21 cellular contexts compared by ENCODE assay signal in genomic region chr4:71294301-71294700, GRCh38. TPM values are rescaled to one million over a fixed set of nuclear protein-coding genes. Genes with fewer than 3 reads are reported as not detected.
DNase-seq lines count a peak whose midpoint lies in the region; TF ChIP-seq lines count a peak whose summit lies in the region.
"Had no signal": no experiment of that assay in that cellular context is flagged by ENCODE, and none has a peak within 500 bp of the region (broad histone marks: within the 10 kb centered on the region; RNA-seq: fewer than 3 reads in every experiment).

No MANE protein-coding gene starts in this region.

- POLR2A ChIA-PET in MCF 10A (lab: Yijun Ruan, JAX) = interaction anchor here (1.1 kb wide), 1 partner anchor 10 kb away, joined by 3 read pairs; no protein-coding TSS in a partner anchor

- H3K36me3 ChIP-seq in ACC112 (ENCODE audit: insufficient read depth, low read length) = no peaks in the 10 kb centered on the region
- no peaks in the 10 kb centered on the region for H3K36me3 ChIP-seq in adrenal gland (replicated peaks in 1 of 2)
- H3K36me3 ChIP-seq: gastroesophageal sphincter, lower lobe of right lung, upper lobe of right lung had no signal

- peak overlapping the region; percentile 13 for H2AFZ ChIP-seq in ACC112 (ENCODE audit: low read length, unreplicated experiment)

- H3K4me3 ChIP-seq in ACC112 (ENCODE audit: low read depth, low read length) (no peak overlapping the region; the same call in 1 of the 2 replicates), adrenal gland (no peak overlapping the region)
- H3K4me3 ChIP-seq: gastroesophageal sphincter, lower lobe of right lung, upper lobe of right lung had no signal

- H3K27ac ChIP-seq in ACC112 (ENCODE audit: low read depth, low read length) (peak overlapping the region; percentile 25; the same call in 1 of the 2 replicates), adrenal gland (no peak overlapping the region)
- H3K27ac ChIP-seq: gastroesophageal sphincter, lower lobe of right lung, upper lobe of right lung had no signal

- no peak for TF ChIP-seq POLR2A in adrenal gland (IDR thresholded peaks at IDR 0.05)

- no peaks in the 10 kb centered on the region for H3K9me3 Mint-ChIP-seq in MCF 10A (ENCODE audit: unreplicated experiment)
- H3K9me3 Mint-ChIP-seq: activated naive CD4-positive, alpha-beta T cell treated with anti-CD3 and anti-CD28 coated beads, Interleukin-2, amount 10 ng/mL, durations not matched to agents 7 days and 5 days; activated T-helper 1 cell treated with anti-CD3 and anti-CD28 coated beads, Interleukin-12 subunit alpha, Interleukin-12 subunit beta, Interleukin-2, Interleukin-4 antibody, amounts not matched to agents 30 ng/mL and 10 ng/mL and 1 ng/mL, durations not matched to agents 14 hours and 24 hours and 36 hours; WTC11 had no signal

- peak; percentile 6 for DNase-seq in HCEC 1CT
- DNase-seq in brain pericyte (ENCODE audit: low read depth, low spot score) = peak; percentile 7
- DNase-seq in kidney tubule cell (ENCODE audit: low spot score) = peak; percentile 47
- DNase-seq in NCI-H1694 treated with DMSO at 0.1 percent for 48 hours (lab: John Stamatoyannopoulos, UW) = no peak
- no peak for DNase-seq in adrenal gland
- no peak for DNase-seq in stimulated activated CD8-positive, alpha-beta memory T cell treated with anti-CD3 and anti-CD28 coated beads, Interleukin-4, amount 100 ng/mL, for 48 hours
- no peak for DNase-seq in MCF 10A (ENCODE audit: unreplicated experiment)
- DNase-seq: activated naive CD4-positive, alpha-beta T cell treated with anti-CD3 and anti-CD28 coated beads, Interleukin-2, amount 10 ng/mL, durations not matched to agents 7 days and 5 days; DMS79; effector CD8-positive, alpha-beta T cell; islet precursor cell; lower lobe of right lung; NCI-H1092 treated with DMSO at 0.1 percent for 48 hours; NCI-H1930; NCI-H748 treated with DMSO at 0.1 percent for 48 hours; upper lobe of right lung had no signal

- no peaks in the 10 kb centered on the region for H3K4me1 Mint-ChIP-seq in MCF 10A (ENCODE audit: insufficient read depth, unreplicated experiment)
- H3K4me1 Mint-ChIP-seq: activated naive CD4-positive, alpha-beta T cell treated with anti-CD3 and anti-CD28 coated beads, Interleukin-2, amount 10 ng/mL, durations not matched to agents 7 days and 5 days; WTC11 had no signal

- intact Hi-C loops in adrenal gland (cut with DNase I) = no loop called here
- intact Hi-C loops in MCF 10A (cut with micrococcal nuclease) = no loop called here

- no peaks in the 10 kb centered on the region for H3K79me2 ChIP-seq in ACC112 (ENCODE audit: control insufficient read depth, insufficient read depth, low read length, unreplicated experiment)

- TF ChIP-seq CTCF in adrenal gland (IDR thresholded peaks at IDR 0.05) (no peak), MCF 10A (IDR thresholded peaks at IDR 0.05; ENCODE audit: unreplicated experiment) (no peak)

- WGBS in adrenal gland, 4 donors = 51 to 61% (median 54%) methylated on average over 3 of the region's 3 CpGs

- no TSS peak for BruUV-seq in MCF 10A (replicated peaks; lab: Mats Ljungman, UMichigan)

- H3K36me3 Mint-ChIP-seq in MCF 10A (ENCODE audit: insufficient read depth, unreplicated experiment) = no peaks in the 10 kb centered on the region
- H3K36me3 Mint-ChIP-seq: activated naive CD4-positive, alpha-beta T cell treated with anti-CD3 and anti-CD28 coated beads, Interleukin-2, amount 10 ng/mL, durations not matched to agents 7 days and 5 days; WTC11 had no signal

- H3K27ac Mint-ChIP-seq in MCF 10A (ENCODE audit: low read depth, unreplicated experiment) = no peak overlapping the region
- H3K27ac Mint-ChIP-seq: activated naive CD4-positive, alpha-beta T cell treated with anti-CD3 and anti-CD28 coated beads, Interleukin-2, amount 10 ng/mL, durations not matched to agents 7 days and 5 days; activated T-helper 1 cell treated with anti-CD3 and anti-CD28 coated beads, Interleukin-12 subunit alpha, Interleukin-12 subunit beta, Interleukin-2, Interleukin-4 antibody, amounts not matched to agents 30 ng/mL and 10 ng/mL and 1 ng/mL, durations not matched to agents 14 hours and 24 hours and 36 hours; WTC11 had no signal

- no peaks in the 10 kb centered on the region for H3K27me3 Mint-ChIP-seq in MCF 10A (ENCODE audit: insufficient read depth, unreplicated experiment)
- H3K27me3 Mint-ChIP-seq: activated naive CD4-positive, alpha-beta T cell treated with anti-CD3 and anti-CD28 coated beads, Interleukin-2, amount 10 ng/mL, durations not matched to agents 7 days and 5 days had no signal

- H3K4me1 ChIP-seq in ACC112 (ENCODE audit: control insufficient read depth, insufficient read depth, low read length, unreplicated experiment) = peaks cover 13% of the 10 kb centered on the region
- H3K4me1 ChIP-seq in adrenal gland (replicated peaks in 1 of 2) = no peaks in the 10 kb centered on the region
- H3K4me1 ChIP-seq: gastroesophageal sphincter, lower lobe of right lung, upper lobe of right lung had no signal

- no peaks in the 10 kb centered on the region for H3K27me3 ChIP-seq in ACC112 (ENCODE audit: insufficient read depth, low read length)
- no peaks in the 10 kb centered on the region for H3K27me3 ChIP-seq in adrenal gland
- H3K27me3 ChIP-seq: gastroesophageal sphincter, upper lobe of right lung had no signal

- H3K4me3 Mint-ChIP-seq in MCF 10A (ENCODE audit: unreplicated experiment) = no peak overlapping the region
- H3K4me3 Mint-ChIP-seq: activated naive CD4-positive, alpha-beta T cell treated with anti-CD3 and anti-CD28 coated beads, Interleukin-2, amount 10 ng/mL, durations not matched to agents 7 days and 5 days; activated T-helper 1 cell treated with anti-CD3 and anti-CD28 coated beads, Interleukin-12 subunit alpha, Interleukin-12 subunit beta, Interleukin-2, Interleukin-4 antibody, amounts not matched to agents 30 ng/mL and 10 ng/mL and 1 ng/mL, durations not matched to agents 14 hours and 24 hours and 36 hours; WTC11 had no signal

- no peaks in the 10 kb centered on the region for H3K9me3 ChIP-seq in adrenal gland (replicated peaks in 1 of 3)
- H3K9me3 ChIP-seq: gastroesophageal sphincter, lower lobe of right lung, upper lobe of right lung had no signal

- CTCF ChIA-PET in MCF 10A (lab: Yijun Ruan, JAX) = no interaction called here

RNA-seq across cellular contexts. Expression of gene SLC4A4, which starts 44.5 kb away (rescaled TPM):
- total RNA-seq in adrenal gland (1 to 10 TPM in 2 of 8 donors, under 1 TPM in 6; 0.31 to 1.5 (median 0.70) TPM), MCF 10A (2022) (not detected in 2 replicates)
- polyA plus RNA-seq in adrenal gland = under 1 TPM; 0.24 to 0.57 (median 0.37) TPM
- total RNA-seq: A172 had no signal

Comparison
In these comparisons a context has a peak if more than half of its experiments do, and no peak if none do; other contexts are left out.
1. DNase-seq: peak in HCEC 1CT (single experiment), brain pericyte (single experiment) and kidney tubule cell (single experiment); none in NCI-H1694 treated with DMSO at 0.1 percent for 48 hours (single experiment), adrenal gland (0 of 7), stimulated activated CD8-positive, alpha-beta memory T cell treated with anti-CD3 and anti-CD28 coated beads, Interleukin-4, amount 100 ng/mL, for 48 hours (single experiment) and MCF 10A (single experiment).